In genomic region chr4:17336524-17336941, GRCh38 we compare ENCODE assay signal across 9 cellular contexts.
DNase-seq lines count a peak whose midpoint lies in the region; ATAC-seq and TF ChIP-seq lines count a peak whose summit lies in the region.
"Had no signal": no experiment of that assay in that cellular context is flagged by ENCODE, and none has a peak within 500 bp of the region (broad histone marks: within the 10 kb centered on the region; RNA-seq: fewer than 3 reads in every experiment).

No MANE protein-coding gene starts in this region.

- no peaks in the 10 kb centered on the region for H4K20me1 ChIP-seq in SU-DHL-6 (ENCODE audit: low read depth, low read length)
- H4K20me1 ChIP-seq: BLaER1 treated with 17β-estradiol and CSF1 and Interleukin-3, amounts not matched to agents 10 nM and 100 nM had no signal

- CTCF ChIA-PET in CD8-positive, alpha-beta memory T cell (lab: Charles Lee): interaction anchor here (1.3 kb wide), 1 partner anchor 11 kb away, joined by 5 read pairs; no protein-coding TSS in a partner anchor

- H3K27me3 ChIP-seq in CD8-positive, alpha-beta memory T cell (ENCODE audit: insufficient read depth, low read length, poor library complexity, severe bottlenecking): no peaks in the 10 kb centered on the region
- H3K27me3 ChIP-seq in SU-DHL-6 (ENCODE audit: low read length): no peaks in the 10 kb centered on the region
- H3K27me3 ChIP-seq in brain microvascular endothelial cell (replicated peaks): no peaks in the 10 kb centered on the region
- H3K27me3 ChIP-seq: BLaER1 treated with 17β-estradiol and CSF1 and Interleukin-3, amounts not matched to agents 10 nM and 100 nM had no signal

- no peaks in the 10 kb centered on the region for H3K9me3 Mint-ChIP-seq in CD8-positive, alpha-beta memory T cell
- no peaks in the 10 kb centered on the region for H3K9me3 Mint-ChIP-seq in mesothelial cell of epicardium

- H3K27ac ChIP-seq in CD8-positive, alpha-beta memory T cell (ENCODE audit: low read depth, low read length): no peak overlapping the region
- H3K27ac ChIP-seq in SU-DHL-6 (ENCODE audit: low read depth, low read length): no peak overlapping the region
- H3K27ac ChIP-seq in brain microvascular endothelial cell: no peak overlapping the region
- H3K27ac ChIP-seq: BLaER1 treated with 17β-estradiol and CSF1 and Interleukin-3, amounts not matched to agents 10 nM and 100 nM had no signal

- no peaks in the 10 kb centered on the region for H3K36me3 Mint-ChIP-seq in CD8-positive, alpha-beta memory T cell
- H3K36me3 Mint-ChIP-seq in mesothelial cell of epicardium: no peaks in the 10 kb centered on the region

- peak overlapping the region; percentile 45 for H3K4me2 ChIP-seq in SU-DHL-6 (ENCODE audit: low read depth, low read length, poor library complexity, severe bottlenecking)
- H3K4me2 ChIP-seq: BLaER1 treated with 17β-estradiol and CSF1 and Interleukin-3, amounts not matched to agents 10 nM and 100 nM had no signal

- no peaks in the 10 kb centered on the region for H3K9me3 ChIP-seq in CD8-positive, alpha-beta memory T cell (ENCODE audit: low read length)
- H3K9me3 ChIP-seq in SU-DHL-6 (ENCODE audit: insufficient read depth, low read length): no peaks in the 10 kb centered on the region
- H3K9me3 ChIP-seq: BLaER1 treated with 17β-estradiol and CSF1 and Interleukin-3, amounts not matched to agents 10 nM and 100 nM had no signal

- peak overlapping the region; percentile 66 to 96 (median 86) for H3K27ac Mint-ChIP-seq in CD8-positive, alpha-beta memory T cell
- no peak overlapping the region for H3K27ac Mint-ChIP-seq in mesothelial cell of epicardium

- H3K9ac ChIP-seq in SU-DHL-6 (ENCODE audit: low read length): no peak overlapping the region
- H3K9ac ChIP-seq: BLaER1 treated with 17β-estradiol and CSF1 and Interleukin-3, amounts not matched to agents 10 nM and 100 nM had no signal

- H3K27me3 Mint-ChIP-seq in CD8-positive, alpha-beta memory T cell: no peaks in the 10 kb centered on the region
- H3K27me3 Mint-ChIP-seq in mesothelial cell of epicardium (ENCODE audit: low read depth): peaks cover 10% of the 10 kb centered on the region

- peak overlapping the region in 6 of 7 donors; percentile 5 to 64 (median 41) for H3K4me3 Mint-ChIP-seq in CD8-positive, alpha-beta memory T cell
- no peak overlapping the region for H3K4me3 Mint-ChIP-seq in mesothelial cell of epicardium

- no peak overlapping the region for H3K4me3 ChIP-seq in CD8-positive, alpha-beta memory T cell (ENCODE audit: low read length)
- H3K4me3 ChIP-seq in SU-DHL-6 (ENCODE audit: insufficient read depth, low read length, poor library complexity, severe bottlenecking) (no peak overlapping the region), brain microvascular endothelial cell (ENCODE audit: low read depth, low read length) (no peak overlapping the region)
- H3K4me3 ChIP-seq: BLaER1 treated with 17β-estradiol and CSF1 and Interleukin-3, amounts not matched to agents 10 nM and 100 nM had no signal

- H3K36me3 ChIP-seq in CD8-positive, alpha-beta memory T cell (ENCODE audit: insufficient read depth, low read length): no peaks in the 10 kb centered on the region
- no peaks in the 10 kb centered on the region for H3K36me3 ChIP-seq in SU-DHL-6 (ENCODE audit: low read length)
- H3K36me3 ChIP-seq in brain microvascular endothelial cell (replicated peaks): no peaks in the 10 kb centered on the region
- H3K36me3 ChIP-seq: BLaER1 treated with 17β-estradiol and CSF1 and Interleukin-3, amounts not matched to agents 10 nM and 100 nM had no signal

- H2AFZ ChIP-seq in SU-DHL-6 (ENCODE audit: low read depth, low read length, severe bottlenecking): no peak overlapping the region

- H3F3A ChIP-seq in SU-DHL-6 (ENCODE audit: insufficient read depth): no peaks in the 10 kb centered on the region

- POLR2A ChIA-PET in CD8-positive, alpha-beta memory T cell (lab: Charles Lee): no interaction called here

- peak; percentile 38 to 87 (median 75) for DNase-seq in CD8-positive, alpha-beta memory T cell
- DNase-seq in activated naive CD8-positive, alpha-beta T cell treated with anti-CD3 and anti-CD28 coated beads, Interleukin-2, amount 50 U/mL, for 16 hours (ENCODE audit: low read depth, low spot score): peak; percentile 67
- DNase-seq in stimulated activated CD4-positive, alpha-beta T cell treated with anti-CD3 and anti-CD28 coated beads, Interleukin-1b, Interleukin-23, amount 100 ng/mL, for 48 hours: peak; percentile 85
- DNase-seq in mesothelial cell of epicardium (ENCODE audit: low spot score in 2 of 2, unreplicated experiment in 2 of 2) (no peak), brain microvascular endothelial cell (no peak)

- ATAC-seq in GM21825 (IDR thresholded peaks at IDR 0.05; ENCODE audit: unreplicated experiment) (peak; percentile 88), SK-N-SH treated with all-trans-retinoic acid at 6 μM for 48 hours (no peak)

- no peaks in the 10 kb centered on the region for H3K9me2 ChIP-seq in SU-DHL-6 (replicated peaks; ENCODE audit: insufficient read depth, low read length)

- in situ Hi-C loops in brain microvascular endothelial cell (cut with HindIII; ENCODE audit: low pct_ligation_motif_present, low sequenced_read_pairs): no loop called here

- no peaks in the 10 kb centered on the region for H3K79me2 ChIP-seq in SU-DHL-6 (ENCODE audit: insufficient read depth, low read length)

- TF ChIP-seq CTCF in SU-DHL-6 (IDR thresholded peaks at IDR 0.05; ENCODE audit: insufficient read depth, low read length, poor library complexity, severe bottlenecking) (no peak), mesothelial cell of epicardium (IDR thresholded peaks at IDR 0.05; ENCODE audit: unreplicated experiment) (no peak), brain microvascular endothelial cell (IDR thresholded peaks at IDR 0.05; ENCODE audit: low read depth, low read length, missing control alignments) (no peak)

- H3K4me1 Mint-ChIP-seq in CD8-positive, alpha-beta memory T cell: peaks cover 23 to 28% (median 25%) of the 10 kb centered on the region in 3 donors
- H3K4me1 Mint-ChIP-seq in mesothelial cell of epicardium: no peaks in the 10 kb centered on the region

- peaks cover 20% of the 10 kb centered on the region for H3K4me1 ChIP-seq in CD8-positive, alpha-beta memory T cell (ENCODE audit: insufficient read depth, low read length)
- H3K4me1 ChIP-seq: BLaER1 treated with 17β-estradiol and CSF1 and Interleukin-3, amounts not matched to agents 10 nM and 100 nM had no signal

TF ChIP-seq in SK-N-SH treated with all-trans-retinoic acid at 6 μM for 48 hours, 23 proteins besides CTCF, POLR2A, EP300 and RAD21 (continues in another document):
- TF ChIP-seq ZC3H10 (CRISPR knock-in tag; IDR thresholded peaks at IDR 0.05): no peak
- no peak for TF ChIP-seq ZFP30 (CRISPR knock-in tag; IDR thresholded peaks at IDR 0.05)
- TF ChIP-seq ZFP3 (CRISPR knock-in tag; IDR thresholded peaks at IDR 0.05): no peak
- TF ChIP-seq CSDC2 (CRISPR knock-in tag; IDR thresholded peaks at IDR 0.05): no peak
- no peak for TF ChIP-seq ZNF70 (CRISPR knock-in tag; IDR thresholded peaks at IDR 0.05)
- TF ChIP-seq GLIS3 (CRISPR knock-in tag; IDR thresholded peaks at IDR 0.05): no peak
- TF ChIP-seq ZNF8 (CRISPR knock-in tag; IDR thresholded peaks at IDR 0.05): no peak
- no peak for TF ChIP-seq TCF4 (CRISPR knock-in tag; IDR thresholded peaks at IDR 0.05; ENCODE audit: borderline replicate concordance)
- TF ChIP-seq ESRRG (CRISPR knock-in tag; IDR thresholded peaks at IDR 0.05): no peak
- TF ChIP-seq, protein P1, sequence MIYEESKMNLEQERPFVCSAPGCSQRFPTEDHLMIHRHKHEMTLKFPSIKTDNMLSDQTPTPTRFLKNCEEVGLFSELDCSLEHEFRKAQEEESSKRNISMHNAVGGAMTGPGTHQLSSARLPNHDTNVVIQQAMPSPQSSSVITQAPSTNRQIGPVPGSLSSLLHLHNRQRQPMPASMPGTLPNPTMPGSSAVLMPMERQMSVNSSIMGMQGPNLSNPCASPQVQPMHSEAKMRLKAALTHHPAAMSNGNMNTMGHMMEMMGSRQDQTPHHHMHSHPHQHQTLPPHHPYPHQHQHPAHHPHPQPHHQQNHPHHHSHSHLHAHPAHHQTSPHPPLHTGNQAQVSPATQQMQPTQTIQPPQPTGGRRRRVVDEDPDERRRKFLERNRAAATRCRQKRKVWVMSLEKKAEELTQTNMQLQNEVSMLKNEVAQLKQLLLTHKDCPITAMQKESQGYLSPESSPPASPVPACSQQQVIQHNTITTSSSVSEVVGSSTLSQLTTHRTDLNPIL (CRISPR knock-in tag; IDR thresholded peaks at IDR 0.05; ENCODE audit: low read depth): no peak
- TF ChIP-seq PPARA (CRISPR knock-in tag; IDR thresholded peaks at IDR 0.05; ENCODE audit: borderline replicate concordance): no peak
- no peak for TF ChIP-seq ZNF565 (CRISPR knock-in tag; conservative IDR thresholded peaks at IDR 0.05; ENCODE audit: low read depth)
- TF ChIP-seq, protein P2, sequence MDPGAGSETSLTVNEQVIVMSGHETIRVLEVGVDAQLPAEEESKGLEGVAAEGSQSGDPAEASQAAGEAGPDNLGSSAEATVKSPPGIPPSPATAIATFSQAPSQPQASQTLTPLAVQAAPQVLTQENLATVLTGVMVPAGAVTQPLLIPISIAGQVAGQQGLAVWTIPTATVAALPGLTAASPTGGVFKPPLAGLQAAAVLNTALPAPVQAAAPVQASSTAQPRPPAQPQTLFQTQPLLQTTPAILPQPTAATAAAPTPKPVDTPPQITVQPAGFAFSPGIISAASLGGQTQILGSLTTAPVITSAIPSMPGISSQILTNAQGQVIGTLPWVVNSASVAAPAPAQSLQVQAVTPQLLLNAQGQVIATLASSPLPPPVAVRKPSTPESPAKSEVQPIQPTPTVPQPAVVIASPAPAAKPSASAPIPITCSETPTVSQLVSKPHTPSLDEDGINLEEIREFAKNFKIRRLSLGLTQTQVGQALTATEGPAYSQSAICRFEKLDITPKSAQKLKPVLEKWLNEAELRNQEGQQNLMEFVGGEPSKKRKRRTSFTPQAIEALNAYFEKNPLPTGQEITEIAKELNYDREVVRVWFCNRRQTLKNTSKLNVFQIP (CRISPR knock-in tag; IDR thresholded peaks at IDR 0.05; ENCODE audit: borderline replicate concordance, low read depth): no peak
- no peak for TF ChIP-seq ARNTL (CRISPR knock-in tag; IDR thresholded peaks at IDR 0.05; ENCODE audit: borderline replicate concordance, low read depth)

Comparison
In these comparisons a context has a peak if more than half of its experiments do, and no peak if none do; other contexts are left out.
1. DNase-seq: peak in CD8-positive, alpha-beta memory T cell (5 of 5), activated naive CD8-positive, alpha-beta T cell treated with anti-CD3 and anti-CD28 coated beads, Interleukin-2, amount 50 U/mL, for 16 hours (single experiment) and stimulated activated CD4-positive, alpha-beta T cell treated with anti-CD3 and anti-CD28 coated beads, Interleukin-1b, Interleukin-23, amount 100 ng/mL, for 48 hours (single experiment); none in mesothelial cell of epicardium (0 of 2) and brain microvascular endothelial cell (single experiment).